Comparison of ENCODE assay signal across 1 cellular context in the genomic region with DNA sequence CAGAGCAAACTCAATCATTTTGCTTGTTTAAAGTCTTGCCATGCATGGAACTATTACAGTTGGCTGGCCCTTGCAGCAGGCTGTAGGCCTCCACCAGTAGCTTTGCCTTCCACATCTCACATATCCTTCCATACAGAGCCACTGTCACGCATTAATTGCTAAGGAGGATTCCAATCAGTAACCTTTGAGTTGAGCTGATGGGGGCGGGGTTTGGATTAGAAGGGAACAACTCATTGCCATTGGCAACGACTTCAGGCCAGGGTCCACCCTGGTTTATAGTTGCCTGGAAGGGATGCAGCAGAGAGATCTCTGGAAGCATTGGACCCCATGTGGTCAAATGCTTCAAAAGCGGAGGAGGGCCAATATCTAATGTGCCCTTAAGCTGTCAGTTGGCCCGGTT.
TF ChIP-seq lines count a peak whose summit lies in the region.

No MANE protein-coding gene starts in this region.

TF ChIP-seq in GM23338, 12 proteins besides CTCF, POLR2A, EP300 and RAD21:
- TF ChIP-seq JUNB (IDR thresholded peaks at IDR 0.05; ENCODE audit: unreplicated experiment) (no peak), POLR2AphosphoS5 (IDR thresholded peaks at IDR 0.05; ENCODE audit: low read depth) (no peak), CREB1 (CRISPR knock-in tag; IDR thresholded peaks at IDR 0.05; ENCODE audit: low read depth) (no peak)
